ENCODE assay signal across 19 cellular contexts in the genomic region with DNA sequence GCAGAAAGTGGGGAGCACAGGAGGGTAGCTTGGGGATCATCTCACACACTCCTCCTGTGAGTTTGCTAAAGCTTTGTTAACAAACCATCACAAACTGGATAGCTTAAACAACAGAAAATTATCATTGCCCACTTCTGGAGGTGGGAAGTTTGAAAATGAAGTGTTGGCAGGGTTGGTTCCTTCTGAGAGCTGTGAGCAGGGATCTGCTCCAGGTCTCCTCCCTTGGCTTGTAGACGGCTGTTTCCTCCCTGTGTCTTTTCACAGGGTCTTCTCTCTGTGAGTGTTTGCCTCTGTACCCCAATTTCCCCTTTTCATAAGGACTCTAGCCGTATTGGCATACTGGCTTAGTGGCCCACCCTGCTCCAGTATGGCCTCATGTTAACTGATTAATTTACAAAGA. TPM values are rescaled to one million over a fixed set of nuclear protein-coding genes. Genes with fewer than 3 reads are reported as not detected.
"Had no signal": no experiment of that assay in that cellular context is flagged by ENCODE, and none has a peak within 500 bp of the region (broad histone marks: within the 10 kb centered on the region; RNA-seq: fewer than 3 reads in every experiment).

No MANE protein-coding gene starts in this region.

- H3K27ac Mint-ChIP-seq: activated B cell treated with CpG ODN at 0.5 μM for 24 hours; activated CD4-positive, alpha-beta T cell treated with anti-CD3 and anti-CD28 coated beads, Interleukin-2, amount 10 ng/mL, durations not matched to agents 24 days and 14 days; activated CD8-positive, alpha-beta T cell treated with anti-CD3 and anti-CD28 coated beads, Interleukin-2, amount 10 ng/mL, durations not matched to agents 7 days and 5 days; activated naive CD4-positive, alpha-beta T cell treated with anti-CD3 and anti-CD28 coated beads, Interleukin-2, amount 50 U/mL, for 24 hours; effector memory CD8-positive, alpha-beta T cell; nephron progenitor cell; progenitor cell of endocrine pancreas; stimulated activated effector memory CD8-positive, alpha-beta T cell treated with anti-CD3 and anti-CD28 coated beads, Interleukin-12 subunit alpha, Interleukin-12 subunit beta, amount 100 ng/mL, for 72 hours had no signal

- H3K4me1 Mint-ChIP-seq: activated B cell treated with CpG ODN at 0.5 μM for 24 hours; activated CD4-positive, alpha-beta T cell treated with anti-CD3 and anti-CD28 coated beads, Interleukin-2, amount 10 ng/mL, durations not matched to agents 24 days and 14 days; activated naive CD4-positive, alpha-beta T cell treated with anti-CD3 and anti-CD28 coated beads, Interleukin-2, amount 50 U/mL, for 24 hours; nephron progenitor cell; stimulated activated effector memory CD8-positive, alpha-beta T cell treated with anti-CD3 and anti-CD28 coated beads, Interleukin-12 subunit alpha, Interleukin-12 subunit beta, amount 100 ng/mL, for 72 hours had no signal

- DNase-seq: activated B cell treated with CpG ODN at 0.5 μM for 24 hours; activated CD4-positive, alpha-beta T cell treated with anti-CD3 and anti-CD28 coated beads, Interleukin-2, amount 10 ng/mL, durations not matched to agents 24 days and 14 days; activated CD8-positive, alpha-beta memory T cell treated with anti-CD3 and anti-CD28 coated beads, Interleukin-2, amount 50 U/mL, for 4 hours; activated CD8-positive, alpha-beta T cell treated with anti-CD3 and anti-CD28 coated beads, Interleukin-2, amount 10 ng/mL, durations not matched to agents 7 days and 5 days; activated effector memory CD4-positive, alpha-beta T cell treated with anti-CD3 and anti-CD28 coated beads, Interleukin-2, amount 50 U/mL, for 16 hours; activated T-cell treated with anti-CD3 and anti-CD28 coated beads, Interleukin-2, amount 50 U/mL, for 48 hours; dermis blood vessel endothelial cell; effector memory CD8-positive, alpha-beta T cell; nephron progenitor cell; occipital lobe; stimulated activated CD4-positive, alpha-beta T cell treated with anti-CD3 and anti-CD28 coated beads, Interleukin-12 subunit alpha, Interleukin-12 subunit beta, amount 100 ng/mL, for 4 hours; stimulated activated CD4-positive, alpha-beta T cell treated with anti-CD3 and anti-CD28 coated beads, Interleukin-2, amount 100 ng/mL, for 24 hours; trophoblast cell had no signal

- H3K9me3 Mint-ChIP-seq: activated CD4-positive, alpha-beta T cell treated with anti-CD3 and anti-CD28 coated beads, Interleukin-2, amount 10 ng/mL, durations not matched to agents 24 days and 14 days; activated naive CD4-positive, alpha-beta T cell treated with anti-CD3 and anti-CD28 coated beads, Interleukin-2, amount 50 U/mL, for 24 hours; stimulated activated effector memory CD8-positive, alpha-beta T cell treated with anti-CD3 and anti-CD28 coated beads, Interleukin-12 subunit alpha, Interleukin-12 subunit beta, amount 100 ng/mL, for 72 hours had no signal

- ATAC-seq: activated CD8-positive, alpha-beta T cell treated with anti-CD3 and anti-CD28 coated beads, Interleukin-2, amount 10 ng/mL, durations not matched to agents 7 days and 5 days; effector memory CD8-positive, alpha-beta T cell; stimulated activated effector memory CD8-positive, alpha-beta T cell treated with anti-CD3 and anti-CD28 coated beads, Interleukin-12 subunit alpha, Interleukin-12 subunit beta, amount 100 ng/mL, for 72 hours had no signal

- H3K36me3 Mint-ChIP-seq: activated naive CD4-positive, alpha-beta T cell treated with anti-CD3 and anti-CD28 coated beads, Interleukin-2, amount 50 U/mL, for 24 hours; stimulated activated effector memory CD8-positive, alpha-beta T cell treated with anti-CD3 and anti-CD28 coated beads, Interleukin-12 subunit alpha, Interleukin-12 subunit beta, amount 100 ng/mL, for 72 hours had no signal

- H3K4me3 Mint-ChIP-seq: activated B cell treated with CpG ODN at 0.5 μM for 24 hours; activated CD4-positive, alpha-beta T cell treated with anti-CD3 and anti-CD28 coated beads, Interleukin-2, amount 10 ng/mL, durations not matched to agents 24 days and 14 days; activated CD8-positive, alpha-beta T cell treated with anti-CD3 and anti-CD28 coated beads, Interleukin-2, amount 10 ng/mL, durations not matched to agents 7 days and 5 days; activated naive CD4-positive, alpha-beta T cell treated with anti-CD3 and anti-CD28 coated beads, Interleukin-2, amount 50 U/mL, for 24 hours; effector memory CD8-positive, alpha-beta T cell; nephron progenitor cell; stimulated activated effector memory CD8-positive, alpha-beta T cell treated with anti-CD3 and anti-CD28 coated beads, Interleukin-12 subunit alpha, Interleukin-12 subunit beta, amount 100 ng/mL, for 72 hours had no signal

- H3K27ac ChIP-seq: epithelial cell of prostate had no signal

- H3K27me3 Mint-ChIP-seq: activated B cell treated with CpG ODN at 0.5 μM for 24 hours; activated CD4-positive, alpha-beta T cell treated with anti-CD3 and anti-CD28 coated beads, Interleukin-2, amount 10 ng/mL, durations not matched to agents 24 days and 14 days had no signal

RNA-seq across cellular contexts. Expression of a gene that starts 32.1 kb away (rescaled TPM):
- total RNA-seq: activated B cell treated with CpG ODN at 0.5 μM for 24 hours; activated CD4-positive, alpha-beta T cell treated with anti-CD3 and anti-CD28 coated beads, Interleukin-2, amount 10 ng/mL, durations not matched to agents 24 days and 14 days; activated CD8-positive, alpha-beta T cell treated with anti-CD3 and anti-CD28 coated beads, Interleukin-2, amount 10 ng/mL, durations not matched to agents 7 days and 5 days; T-helper 2 cell treated with Interferon-gamma antibody and Interleukin-4, amounts not matched to agents 100 ng/mL and 5 ng/mL, for 36 hours had no signal
- polyA plus RNA-seq: keratinocyte had no signal
